10 cellular contexts compared by ENCODE assay signal in the genomic region with DNA sequence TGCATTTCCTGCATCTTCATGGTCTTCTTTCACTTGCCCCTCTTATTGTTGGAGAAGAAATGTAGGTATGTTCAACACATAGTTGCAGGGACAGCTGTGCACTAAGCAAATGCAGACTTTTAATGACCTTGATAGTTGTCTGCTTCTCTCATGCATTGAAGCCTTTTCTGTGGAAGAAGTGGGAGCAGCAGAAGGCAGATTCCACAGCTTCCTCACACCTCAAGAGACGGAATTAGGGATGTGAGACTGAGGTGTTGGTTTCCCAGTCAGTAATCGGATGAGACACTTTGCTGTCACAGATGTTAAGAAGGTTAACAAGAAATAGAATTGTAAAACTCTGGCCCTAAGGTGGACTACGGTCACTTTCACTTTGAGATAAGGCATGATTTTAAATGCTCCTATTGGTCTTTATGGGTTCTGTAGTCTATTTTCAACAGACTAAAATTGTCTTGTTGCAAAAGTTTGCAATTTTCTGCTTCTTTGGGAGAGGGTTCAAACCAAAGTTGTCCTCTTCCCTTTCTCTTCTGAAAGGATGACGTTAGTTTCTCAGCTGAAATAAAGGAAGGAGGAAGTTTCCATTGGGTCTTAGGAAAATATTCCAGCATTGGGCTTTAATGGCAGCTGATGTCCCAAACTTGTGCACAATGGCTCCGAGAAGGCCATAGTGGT.
A peak's percentile ranks its signal among the peaks of the same experiment; 100 is the strongest.
DNase-seq lines count a peak whose midpoint lies in the region; ATAC-seq and TF ChIP-seq lines count a peak whose summit lies in the region.
"Had no signal": no experiment of that assay in that cellular context is flagged by ENCODE, and none has a peak within 500 bp of the region (broad histone marks: within the 10 kb centered on the region; RNA-seq: fewer than 3 reads in every experiment).

No MANE protein-coding gene starts in this region.

- BruUV-seq in PC-9 (replicated peaks; lab: Mats Ljungman, UMichigan), result no TSS peak

- no peaks in the 10 kb centered on the region for H3K9me2 ChIP-seq in PC-9 (ENCODE audit: insufficient read depth)

- H3K4me3 ChIP-seq in right atrium auricular region (no peak overlapping the region), esophagus squamous epithelium (no peak overlapping the region), vagina (no peak overlapping the region), PC-9 (no peak overlapping the region)

- H3K4me1 ChIP-seq in right atrium auricular region (peaks cover 0 to 74% of the 10 kb centered on the region in 2 donors), esophagus squamous epithelium (peaks cover 0 to 83% (median 22%) of the 10 kb centered on the region in 3 donors), vagina (peaks cover 77% of the 10 kb centered on the region), PC-9 (replicated peaks; ENCODE audit: insufficient read depth) (peaks cover 34% of the 10 kb centered on the region)

- no peaks in the 10 kb centered on the region for H3K9me3 Mint-ChIP-seq in osteocyte (ENCODE audit: unreplicated experiment)

- no peaks in the 10 kb centered on the region for H3K27me3 ChIP-seq in right atrium auricular region
- no peaks in the 10 kb centered on the region for H3K27me3 ChIP-seq in esophagus squamous epithelium
- H3K27me3 ChIP-seq in vagina, result no peaks in the 10 kb centered on the region
- no peaks in the 10 kb centered on the region for H3K27me3 ChIP-seq in PC-9 (ENCODE audit: insufficient read depth, low read depth)

- H3F3A ChIP-seq in PC-9 (ENCODE audit: insufficient read depth, low read depth), result peaks cover 9% of the 10 kb centered on the region; the same call in 1 of the 2 replicates

- H4K20me1 ChIP-seq in PC-9 (ENCODE audit: insufficient read depth), result no peaks in the 10 kb centered on the region

- no peak for ATAC-seq in left cardiac atrium

- H3K36me3 ChIP-seq in right atrium auricular region, result no peaks in the 10 kb centered on the region
- peaks cover 0 to 3% (median 0%) of the 10 kb centered on the region in 3 donors for H3K36me3 ChIP-seq in esophagus squamous epithelium
- no peaks in the 10 kb centered on the region for H3K36me3 ChIP-seq in vagina
- no peaks in the 10 kb centered on the region for H3K36me3 ChIP-seq in PC-9 (ENCODE audit: low read depth)

- H3K4me2 ChIP-seq in PC-9, result no peak overlapping the region

- DNase-seq in right atrium auricular region (ENCODE audit: low spot score), result no peak
- no peak for DNase-seq in left cardiac atrium
- no peak for DNase-seq in esophagus squamous epithelium (lab: John Stamatoyannopoulos, UW)
- DNase-seq in osteocyte (ENCODE audit: extremely low spot score, unreplicated experiment), result no peak
- DNase-seq in vagina (ENCODE audit: extremely low spot score in 2 of 2), result no peak
- DNase-seq in PC-9, result no peak
- no peak for DNase-seq in NCI-H748 (lab: John Stamatoyannopoulos, UW; ENCODE audit: unreplicated experiment)
- no peak for DNase-seq in effector CD4-positive, alpha-beta T cell
- DNase-seq: activated CD8-positive, alpha-beta memory T cell treated with anti-CD3 and anti-CD28 coated beads, Interleukin-2, amount 50 U/mL, for 48 hours; NCI-H1930 had no signal

- H3K27ac ChIP-seq in right atrium auricular region (peak overlapping the region; percentile 72 to 94), esophagus squamous epithelium (peak overlapping the region; percentile 30 to 89 (median 88)), vagina (peak overlapping the region; percentile 69), PC-9 (no peak overlapping the region)

- H3K36me3 Mint-ChIP-seq in osteocyte (ENCODE audit: unreplicated experiment), result peaks cover 4% of the 10 kb centered on the region

- peak overlapping the region; percentile 58 for H3K4me3 Mint-ChIP-seq in osteocyte (ENCODE audit: unreplicated experiment)

- H3K79me2 ChIP-seq in PC-9 (ENCODE audit: low read depth), result peaks cover 23% of the 10 kb centered on the region

- H3K4me1 Mint-ChIP-seq in osteocyte (ENCODE audit: unreplicated experiment), result peaks cover 64% of the 10 kb centered on the region

- no peak overlapping the region for H2AFZ ChIP-seq in PC-9

- no peaks in the 10 kb centered on the region for H3K27me3 Mint-ChIP-seq in osteocyte (ENCODE audit: unreplicated experiment)

- TF ChIP-seq POLR2A in esophagus squamous epithelium (IDR thresholded peaks at IDR 0.05) (no peak), vagina (IDR thresholded peaks at IDR 0.05) (no peak)

- POLR2A ChIA-PET in PC-9 (lab: Charles Lee; ENCODE audit: unreplicated experiment), result interaction anchor here (0.6 kb wide), 4 partner anchors 14 to 403 kb away, joined by 3 to 5 read pairs (median 4); no protein-coding TSS in a partner anchor

- CTCF ChIA-PET in PC-9 (lab: Charles Lee), result interaction anchor here (0.7 kb wide), 1 partner anchor 534 kb away, joined by 4 read pairs; no protein-coding TSS in a partner anchor

- no peaks in the 10 kb centered on the region for H3K9me3 ChIP-seq in right atrium auricular region
- no peaks in the 10 kb centered on the region for H3K9me3 ChIP-seq in esophagus squamous epithelium
- no peaks in the 10 kb centered on the region for H3K9me3 ChIP-seq in vagina
- H3K9me3 ChIP-seq in PC-9 (ENCODE audit: insufficient read depth, low read depth), result no peaks in the 10 kb centered on the region

- TF ChIP-seq CTCF in right atrium auricular region (IDR thresholded peaks at IDR 0.05), result no peak
- no peak for TF ChIP-seq CTCF in esophagus squamous epithelium (IDR thresholded peaks at IDR 0.05)
- no peak for TF ChIP-seq CTCF in osteocyte (IDR thresholded peaks at IDR 0.05)
- TF ChIP-seq CTCF in vagina (IDR thresholded peaks at IDR 0.05), result no peak
- TF ChIP-seq CTCF in PC-9 (conservative IDR thresholded peaks at IDR 0.05), result no peak

- intact Hi-C loops in left cardiac atrium (cut with DNase I), result no loop called here
- intact Hi-C loops in esophagus squamous epithelium (cut with DNase I), result no loop called here
- intact Hi-C loops in vagina (cut with DNase I), result no loop called here
- intact Hi-C loops in PC-9 (cut with micrococcal nuclease; ENCODE audit: unreplicated experiment), result loop anchor here (10.0 kb wide), 2 partner anchors 297 to 357 kb away; no protein-coding TSS in a partner anchor

- peak overlapping the region; percentile 86 for H3K27ac Mint-ChIP-seq in osteocyte (ENCODE audit: unreplicated experiment)

- 77 to 87% methylated on average over 5 of the region's 5 CpGs for WGBS in esophagus squamous epithelium, 2 donors
